ENCODE assay signal across 15 cellular contexts in genomic region chr6:78308025-78308424, GRCh38.
DNase-seq lines count a peak whose midpoint lies in the region; ATAC-seq and TF ChIP-seq lines count a peak whose summit lies in the region.
"Had no signal": no experiment of that assay in that cellular context is flagged by ENCODE, and none has a peak within 500 bp of the region (broad histone marks: within the 10 kb centered on the region; RNA-seq: fewer than 3 reads in every experiment).

No MANE protein-coding gene starts in this region.

- H3K27ac Mint-ChIP-seq in activated naive CD4-positive, alpha-beta T cell treated with anti-CD3 and anti-CD28 coated beads for 36 hours, result no peak overlapping the region
- H3K27ac Mint-ChIP-seq: activated naive CD4-positive, alpha-beta T cell treated with anti-CD3 and anti-CD28 coated beads, Interleukin-2, amount 10 ng/mL, durations not matched to agents 7 days and 5 days had no signal

- intact Hi-C loops in HCT116 (cut with micrococcal nuclease) (loop anchor here (10.0 kb wide), 1 partner anchor 683 kb away; no protein-coding TSS in a partner anchor), OCI-LY7 (cut with micrococcal nuclease; ENCODE audit: unreplicated experiment) (no loop called here)
- intact Hi-C loops in activated naive CD4-positive, alpha-beta T cell treated with anti-CD3 and anti-CD28 coated beads for 36 hours (cut with micrococcal nuclease), result no loop called here

- CTCF ChIA-PET in HCT116 (lab: Charles Lee) (interaction anchor here (0.7 to 0.8 kb wide), 3 partner anchors 15 to 881 kb away, joined by 3 to 5 read pairs (median 3); no protein-coding TSS in a partner anchor), OCI-LY7 (lab: Charles Lee; ENCODE audit: unreplicated experiment) (no interaction called here)
- CTCF ChIA-PET in activated naive CD4-positive, alpha-beta T cell treated with anti-CD3 and anti-CD28 coated beads for 36 hours (lab: Charles Lee), result no interaction called here

- no peak overlapping the region for H3K27ac ChIP-seq in C4-2B
- no peak overlapping the region for H3K27ac ChIP-seq in HCT116 (ENCODE audit: low read depth, low read length)
- H3K27ac ChIP-seq in OCI-LY7 (ENCODE audit: low read depth, low read length, poor library complexity, severe bottlenecking), result no peak overlapping the region
- H3K27ac ChIP-seq: esophagus muscularis mucosa, Peyer's patch, right atrium auricular region had no signal

- no peaks in the 10 kb centered on the region for H3K36me3 ChIP-seq in HCT116 (ENCODE audit: control insufficient read depth in 1 of 2, insufficient read depth in 2 of 2, low read length in 2 of 2)
- no peaks in the 10 kb centered on the region for H3K36me3 ChIP-seq in OCI-LY7 (ENCODE audit: insufficient read depth, low read length)
- H3K36me3 ChIP-seq: esophagus muscularis mucosa, Peyer's patch, right atrium auricular region had no signal

- no peaks in the 10 kb centered on the region for H3K36me3 Mint-ChIP-seq in activated naive CD4-positive, alpha-beta T cell treated with anti-CD3 and anti-CD28 coated beads for 36 hours (ENCODE audit: low read depth)
- H3K36me3 Mint-ChIP-seq: activated naive CD4-positive, alpha-beta T cell treated with anti-CD3 and anti-CD28 coated beads, Interleukin-2, amount 10 ng/mL, durations not matched to agents 7 days and 5 days had no signal

- POLR2A ChIA-PET in HCT116 (lab: Charles Lee) (interaction anchor here (0.6 kb wide), 1 partner anchor 10 kb away, joined by 3 read pairs; no protein-coding TSS in a partner anchor), OCI-LY7 (lab: Charles Lee) (interaction anchor here (0.6 kb wide), 1 partner anchor 116 kb away, joined by 3 read pairs; no protein-coding TSS in a partner anchor)

- ATAC-seq in HCT116 (peak; percentile 99), GM21526 (IDR thresholded peaks at IDR 0.05; ENCODE audit: low FRiP score, unreplicated experiment) (no peak)
- ATAC-seq: stimulated activated naive CD8-positive, alpha-beta T cell treated with anti-CD3 and anti-CD28 coated beads, Interleukin-15, Interleukin-2, amounts not matched to agents 100 U/mL and 50 U/mL, for 24 hours had no signal

- no peaks in the 10 kb centered on the region for H3K27me3 ChIP-seq in HCT116 (ENCODE audit: insufficient read depth, low read length)
- H3K27me3 ChIP-seq: esophagus muscularis mucosa, Peyer's patch, right atrium auricular region had no signal

- no peak overlapping the region for H3K9ac ChIP-seq in HCT116 (ENCODE audit: low read length)

- BruUV-seq in HCT116 (replicated peaks; lab: Mats Ljungman, UMichigan) (no TSS peak), OCI-LY7 (replicated peaks; lab: Mats Ljungman, UMichigan) (no TSS peak)

- H3K9me2 ChIP-seq in HCT116 (ENCODE audit: insufficient read depth) (no peaks in the 10 kb centered on the region), OCI-LY7 (ENCODE audit: insufficient read depth, low read length) (no peaks in the 10 kb centered on the region)

- no peaks in the 10 kb centered on the region for H3K4me1 Mint-ChIP-seq in activated naive CD4-positive, alpha-beta T cell treated with anti-CD3 and anti-CD28 coated beads for 36 hours (ENCODE audit: low read depth)
- H3K4me1 Mint-ChIP-seq: activated naive CD4-positive, alpha-beta T cell treated with anti-CD3 and anti-CD28 coated beads, Interleukin-2, amount 10 ng/mL, durations not matched to agents 7 days and 5 days had no signal

- TF ChIP-seq CTCF in C4-2B (conservative IDR thresholded peaks at IDR 0.05), result peak; percentile 32
- peak; percentile 37 to 62 (median 58); a peak in 5 of 6 replicates for TF ChIP-seq CTCF in HCT116 (IDR thresholded peaks at IDR 0.05 in 2 of 3, conservative IDR thresholded peaks at IDR 0.05 in 1 of 3; ENCODE audit: borderline replicate concordance in 1 of 3, insufficient read depth in 1 of 3, low read depth in 2 of 3, low read length in 2 of 3)
- TF ChIP-seq CTCF in OCI-LY7 (conservative IDR thresholded peaks at IDR 0.05; ENCODE audit: low read length), result peak; percentile 40; the same call in 1 of the 2 replicates
- peak; percentile 26 for TF ChIP-seq CTCF in epithelial cell of esophagus (IDR thresholded peaks at IDR 0.05; ENCODE audit: insufficient read depth, low read depth, low read length, missing control alignments)

- H3K4me3 ChIP-seq in HCT116 (replicated peaks in 1 of 2; ENCODE audit: low read depth in 1 of 2, low read length in 2 of 2), result no peak overlapping the region
- H3K4me3 ChIP-seq in OCI-LY7 (ENCODE audit: low read depth, low read length, poor library complexity, severe bottlenecking), result no peak overlapping the region
- H3K4me3 ChIP-seq in epithelial cell of esophagus (ENCODE audit: low read length), result no peak overlapping the region
- H3K4me3 ChIP-seq: esophagus muscularis mucosa, Peyer's patch, right atrium auricular region had no signal

- TF ChIP-seq POLR2A in HCT116 (IDR thresholded peaks at IDR 0.05; ENCODE audit: borderline replicate concordance, extremely low read depth, insufficient read depth, insufficient read length), result no peak

- H3K9me3 Mint-ChIP-seq in activated naive CD4-positive, alpha-beta T cell treated with anti-CD3 and anti-CD28 coated beads for 36 hours, result no peaks in the 10 kb centered on the region
- H3K9me3 Mint-ChIP-seq: activated naive CD4-positive, alpha-beta T cell treated with anti-CD3 and anti-CD28 coated beads, Interleukin-2, amount 10 ng/mL, durations not matched to agents 7 days and 5 days had no signal

- no peak overlapping the region for H3K4me2 ChIP-seq in HCT116 (ENCODE audit: low read length)
- no peak overlapping the region for H3K4me2 ChIP-seq in OCI-LY7 (ENCODE audit: low read length)

- DNase-seq in HCT116 (ENCODE audit: low read depth, low spot score) (peak; percentile 41), OCI-LY7 (ENCODE audit: low spot score) (no peak), epithelial cell of esophagus (ENCODE audit: low read depth) (peak; percentile 42), NCI-H2171 treated with DMSO at 0.1 percent for 48 hours (lab: John Stamatoyannopoulos, UW) (no peak), NCI-H226 (no peak)
- DNase-seq in activated naive CD4-positive, alpha-beta T cell treated with anti-CD3 and anti-CD28 coated beads for 36 hours, result no peak
- DNase-seq: activated CD8-positive, alpha-beta memory T cell treated with anti-CD3 and anti-CD28 coated beads for 24 hours; activated naive CD4-positive, alpha-beta T cell treated with anti-CD3 and anti-CD28 coated beads, Interleukin-2, amount 10 ng/mL, durations not matched to agents 7 days and 5 days; NCI-H2081; Peyer's patch; stimulated activated naive CD8-positive, alpha-beta T cell treated with anti-CD3 and anti-CD28 coated beads, Interleukin-15, Interleukin-2, amounts not matched to agents 100 U/mL and 50 U/mL, for 24 hours had no signal

- RAD21 ChIA-PET in HCT116 (lab: Charles Lee; ENCODE audit: low non-redundant PET in 1 of 2, low total read pairs in 2 of 2, uncharacterized antibody in 2 of 2, unreplicated experiment in 2 of 2), result no interaction called here

- H3K27me3 Mint-ChIP-seq in activated naive CD4-positive, alpha-beta T cell treated with anti-CD3 and anti-CD28 coated beads for 36 hours (ENCODE audit: low read depth), result no peaks in the 10 kb centered on the region
- H3K27me3 Mint-ChIP-seq: activated naive CD4-positive, alpha-beta T cell treated with anti-CD3 and anti-CD28 coated beads, Interleukin-2, amount 10 ng/mL, durations not matched to agents 7 days and 5 days had no signal

- no peaks in the 10 kb centered on the region for H3K9me3 ChIP-seq in HCT116 (ENCODE audit: control insufficient read depth in 1 of 2, insufficient read depth in 1 of 2, low read depth in 1 of 2, low read length in 2 of 2)
- no peaks in the 10 kb centered on the region for H3K9me3 ChIP-seq in OCI-LY7 (ENCODE audit: low read length)
- H3K9me3 ChIP-seq: esophagus muscularis mucosa, Peyer's patch, right atrium auricular region had no signal

- H3K4me1 ChIP-seq in HCT116 (ENCODE audit: control insufficient read depth in 1 of 2, insufficient read depth in 2 of 2, low read length in 2 of 2), result no peaks in the 10 kb centered on the region
- H3K4me1 ChIP-seq in OCI-LY7 (ENCODE audit: insufficient read depth, low read length, poor library complexity, severe bottlenecking), result no peaks in the 10 kb centered on the region
- H3K4me1 ChIP-seq: esophagus muscularis mucosa, Peyer's patch, right atrium auricular region had no signal

- peak; percentile 46; the same call in 1 of the 2 replicates for TF ChIP-seq RAD21 in HCT116 (IDR thresholded peaks at IDR 0.05; ENCODE audit: low read depth)

- no peaks in the 10 kb centered on the region for H4K20me1 ChIP-seq in HCT116 (ENCODE audit: insufficient read depth)
- H4K20me1 ChIP-seq in OCI-LY7 (ENCODE audit: insufficient read depth, low read length), result no peaks in the 10 kb centered on the region

- H3K4me3 Mint-ChIP-seq in activated naive CD4-positive, alpha-beta T cell treated with anti-CD3 and anti-CD28 coated beads for 36 hours, result no peak overlapping the region
- H3K4me3 Mint-ChIP-seq: activated naive CD4-positive, alpha-beta T cell treated with anti-CD3 and anti-CD28 coated beads, Interleukin-2, amount 10 ng/mL, durations not matched to agents 7 days and 5 days had no signal

- H2AFZ ChIP-seq in HCT116 (ENCODE audit: low read depth, low read length, poor library complexity, severe bottlenecking) (peak overlapping the region; percentile 30), OCI-LY7 (ENCODE audit: low read length) (no peak overlapping the region)

- no peaks in the 10 kb centered on the region for H3K79me2 ChIP-seq in HCT116 (ENCODE audit: insufficient read depth, low read length)
- no peaks in the 10 kb centered on the region for H3K79me2 ChIP-seq in OCI-LY7 (ENCODE audit: insufficient read depth, low read depth, low read length)

TF ChIP-seq in HCT116, 20 proteins besides CTCF, POLR2A, EP300 and RAD21:
- TF ChIP-seq CBX3 (IDR thresholded peaks at IDR 0.05; ENCODE audit: low read depth) (peak; percentile 44; the same call in 1 of the 2 replicates), ATF3 (IDR thresholded peaks at IDR 0.05) (no peak)

Comparison
In these comparisons a context has a peak if more than half of its experiments do, and no peak if none do; other contexts are left out.
1. DNase-seq: peak in HCT116 (single experiment) and epithelial cell of esophagus (single experiment); none in OCI-LY7 (single experiment), NCI-H2171 treated with DMSO at 0.1 percent for 48 hours (single experiment), activated naive CD4-positive, alpha-beta T cell treated with anti-CD3 and anti-CD28 coated beads for 36 hours (single experiment) and NCI-H226 (single experiment).
2. Peak in every context shown above with its lines, with median percentiles within 50 percentile points of each other: CTCF ChIP-seq.